Comparison of ENCODE assay signal across 22 cellular contexts in genomic region chr15:69150336-69150735, GRCh38. TPM values are rescaled to one million over a fixed set of nuclear protein-coding genes. Genes with fewer than 3 reads are reported as not detected.
DNase-seq lines count a peak whose midpoint lies in the region; ATAC-seq and TF ChIP-seq lines count a peak whose summit lies in the region.
"Had no signal": no experiment of that assay in that cellular context is flagged by ENCODE, and none has a peak within 500 bp of the region (broad histone marks: within the 10 kb centered on the region; RNA-seq: fewer than 3 reads in every experiment).

No MANE protein-coding gene starts in this region.

- H3K4me3 Mint-ChIP-seq in activated naive CD4-positive, alpha-beta T cell treated with anti-CD3 and anti-CD28 coated beads, Interleukin-2, amount 50 U/mL, for 24 hours, result no peak overlapping the region
- H3K4me3 Mint-ChIP-seq in glutamatergic neuron (ENCODE audit: unreplicated experiment), result no peak overlapping the region
- no peak overlapping the region for H3K4me3 Mint-ChIP-seq in immature natural killer cell
- no peak overlapping the region for H3K4me3 Mint-ChIP-seq in CD4-positive, alpha-beta memory T cell
- H3K4me3 Mint-ChIP-seq: CD14-positive monocyte; CD4-positive, alpha-beta T cell; GM23338 had no signal

- H3K9me3 Mint-ChIP-seq in activated naive CD4-positive, alpha-beta T cell treated with anti-CD3 and anti-CD28 coated beads, Interleukin-2, amount 50 U/mL, for 24 hours, result no peaks in the 10 kb centered on the region
- H3K9me3 Mint-ChIP-seq in activated naive CD4-positive, alpha-beta T cell treated with anti-CD3 and anti-CD28 coated beads, Interleukin-2, amount 50 U/mL, for 72 hours, result no peaks in the 10 kb centered on the region
- H3K9me3 Mint-ChIP-seq in glutamatergic neuron (ENCODE audit: unreplicated experiment), result peaks cover 6% of the 10 kb centered on the region
- H3K9me3 Mint-ChIP-seq in immature natural killer cell, result peaks cover 0 to 5% (median 0%) of the 10 kb centered on the region in 6 donors
- peaks cover 0 to 4% (median 0%) of the 10 kb centered on the region in 8 donors for H3K9me3 Mint-ChIP-seq in CD4-positive, alpha-beta memory T cell
- H3K9me3 Mint-ChIP-seq: CD4-positive, alpha-beta T cell; GM23338 had no signal

- TF ChIP-seq CTCF in HEK293 (tag by site-specific recombination; IDR thresholded peaks at IDR 0.05) (no peak), glutamatergic neuron (IDR thresholded peaks at IDR 0.05; ENCODE audit: partially characterized antibody, unreplicated experiment) (no peak)

- H3K27me3 ChIP-seq in MG63, result peaks cover 16% of the 10 kb centered on the region
- no peaks in the 10 kb centered on the region for H3K27me3 ChIP-seq in CD4-positive, alpha-beta memory T cell (ENCODE audit: insufficient read depth, low read length)
- H3K27me3 ChIP-seq: BE2C; BLaER1 treated with 17β-estradiol and CSF1 and Interleukin-3, amounts not matched to agents 10 nM and 100 nM had no signal

- H3K27me3 Mint-ChIP-seq in activated naive CD4-positive, alpha-beta T cell treated with anti-CD3 and anti-CD28 coated beads, Interleukin-2, amount 50 U/mL, for 24 hours, result peaks cover 42% of the 10 kb centered on the region
- peaks cover 1% of the 10 kb centered on the region for H3K27me3 Mint-ChIP-seq in glutamatergic neuron (ENCODE audit: unreplicated experiment)
- H3K27me3 Mint-ChIP-seq in immature natural killer cell (ENCODE audit: low read depth in 3 of 3), result peaks cover 8 to 20% (median 9%) of the 10 kb centered on the region in 3 donors
- H3K27me3 Mint-ChIP-seq in CD4-positive, alpha-beta memory T cell, result peaks cover 40 to 55% of the 10 kb centered on the region in 2 donors

- CTCF ChIA-PET in HEK293 (lab: Yijun Ruan, JAX), result interaction anchor here (0.8 kb wide), 1 partner anchor 91 kb away, joined by 3 read pairs; no protein-coding TSS in a partner anchor
- CTCF ChIA-PET in CD4-positive, alpha-beta memory T cell (lab: Charles Lee; ENCODE audit: partially characterized antibody), result no interaction called here

- no peak for DNase-seq in activated naive CD4-positive, alpha-beta T cell treated with anti-CD3 and anti-CD28 coated beads, Interleukin-2, amount 50 U/mL, for 72 hours (ENCODE audit: low spot score in 2 of 2)
- DNase-seq in glutamatergic neuron, result no peak
- DNase-seq in myocyte (ENCODE audit: low read depth), result peak; percentile 36
- DNase-seq in immature natural killer cell, result no peak
- no peak for DNase-seq in MG63
- DNase-seq in CD4-positive, alpha-beta memory T cell, result no peak
- DNase-seq: AML-193; BE2C; Calu3; CD4-positive, alpha-beta T cell; COR-L47; DMS153; DND-41; GDM1; HCEC 1CT had no signal

- H3K4me1 ChIP-seq in HEK293 (ENCODE audit: control insufficient read depth, insufficient read depth, low read length), result peaks cover 10% of the 10 kb centered on the region
- no peaks in the 10 kb centered on the region for H3K4me1 ChIP-seq in CD4-positive, alpha-beta memory T cell (ENCODE audit: insufficient read depth, low read length)

- POLR2A ChIA-PET in HEK293 (lab: Yijun Ruan, JAX), result no interaction called here
- POLR2A ChIA-PET in CD4-positive, alpha-beta memory T cell (lab: Charles Lee; ENCODE audit: partially characterized antibody), result no interaction called here

- no peaks in the 10 kb centered on the region for H3K36me3 ChIP-seq in HEK293 (ENCODE audit: control insufficient read depth in 2 of 2, insufficient read depth in 1 of 2, low read length in 2 of 2)
- H3K36me3 ChIP-seq in MG63, result no peaks in the 10 kb centered on the region
- H3K36me3 ChIP-seq in CD4-positive, alpha-beta memory T cell (ENCODE audit: insufficient read depth, low read length), result no peaks in the 10 kb centered on the region
- H3K36me3 ChIP-seq: BE2C; BLaER1 treated with 17β-estradiol and CSF1 and Interleukin-3, amounts not matched to agents 10 nM and 100 nM had no signal

- no peak overlapping the region for H3K27ac ChIP-seq in HEK293 (ENCODE audit: extremely low read depth, low read depth, low read length)
- no peak overlapping the region for H3K27ac ChIP-seq in CD4-positive, alpha-beta memory T cell (ENCODE audit: low read depth, low read length)
- H3K27ac ChIP-seq: 22Rv1; BLaER1 treated with 17β-estradiol and CSF1 and Interleukin-3, amounts not matched to agents 10 nM and 100 nM had no signal

- no peak overlapping the region for H3K4me3 ChIP-seq in HEK293 (ENCODE audit: low read depth, low read length)
- H3K4me3 ChIP-seq in MG63, result no peak overlapping the region
- H3K4me3 ChIP-seq in CD4-positive, alpha-beta memory T cell (ENCODE audit: low read length in 2 of 2), result no peak overlapping the region
- H3K4me3 ChIP-seq: BLaER1 treated with 17β-estradiol and CSF1 and Interleukin-3, amounts not matched to agents 10 nM and 100 nM; GM12878; GM23338 had no signal

- H3K9me3 ChIP-seq in HEK293 (ENCODE audit: control insufficient read depth, insufficient read depth, low read depth, low read length) (no peaks in the 10 kb centered on the region), MG63 (no peaks in the 10 kb centered on the region)
- no peaks in the 10 kb centered on the region for H3K9me3 ChIP-seq in CD4-positive, alpha-beta memory T cell (ENCODE audit: control insufficient read depth in 1 of 2, low read length in 2 of 2)
- H3K9me3 ChIP-seq: BE2C; BLaER1 treated with 17β-estradiol and CSF1 and Interleukin-3, amounts not matched to agents 10 nM and 100 nM had no signal

- no peak for ATAC-seq in activated naive CD4-positive, alpha-beta T cell treated with anti-CD3 and anti-CD28 coated beads, Interleukin-2, amount 50 U/mL, for 72 hours
- ATAC-seq: GM12878, GM23338 had no signal

- intact Hi-C loops in CD4-positive, alpha-beta memory T cell (cut with micrococcal nuclease), result no loop called here

- peak overlapping the region; percentile 75 for H3K27ac Mint-ChIP-seq in activated naive CD4-positive, alpha-beta T cell treated with anti-CD3 and anti-CD28 coated beads, Interleukin-2, amount 50 U/mL, for 24 hours
- H3K27ac Mint-ChIP-seq in activated naive CD4-positive, alpha-beta T cell treated with anti-CD3 and anti-CD28 coated beads, Interleukin-2, amount 50 U/mL, for 72 hours, result no peak overlapping the region
- H3K27ac Mint-ChIP-seq in glutamatergic neuron (ENCODE audit: unreplicated experiment), result peak overlapping the region; percentile 59
- H3K27ac Mint-ChIP-seq in immature natural killer cell, result no peak overlapping the region
- H3K27ac Mint-ChIP-seq in CD4-positive, alpha-beta memory T cell, result no peak overlapping the region
- H3K27ac Mint-ChIP-seq: CD14-positive monocyte; CD4-positive, alpha-beta T cell; GM23338 had no signal

- no peaks in the 10 kb centered on the region for H3K4me1 Mint-ChIP-seq in activated naive CD4-positive, alpha-beta T cell treated with anti-CD3 and anti-CD28 coated beads, Interleukin-2, amount 50 U/mL, for 24 hours
- H3K4me1 Mint-ChIP-seq in glutamatergic neuron (ENCODE audit: low read depth, unreplicated experiment), result peaks cover 17% of the 10 kb centered on the region
- H3K4me1 Mint-ChIP-seq in immature natural killer cell, result no peaks in the 10 kb centered on the region
- no peaks in the 10 kb centered on the region for H3K4me1 Mint-ChIP-seq in CD4-positive, alpha-beta memory T cell

- H3K36me3 Mint-ChIP-seq in activated naive CD4-positive, alpha-beta T cell treated with anti-CD3 and anti-CD28 coated beads, Interleukin-2, amount 50 U/mL, for 24 hours, result no peaks in the 10 kb centered on the region
- H3K36me3 Mint-ChIP-seq in activated naive CD4-positive, alpha-beta T cell treated with anti-CD3 and anti-CD28 coated beads, Interleukin-2, amount 50 U/mL, for 72 hours, result no peaks in the 10 kb centered on the region
- no peaks in the 10 kb centered on the region for H3K36me3 Mint-ChIP-seq in glutamatergic neuron (ENCODE audit: unreplicated experiment)
- no peaks in the 10 kb centered on the region for H3K36me3 Mint-ChIP-seq in immature natural killer cell
- no peaks in the 10 kb centered on the region for H3K36me3 Mint-ChIP-seq in CD4-positive, alpha-beta memory T cell
- H3K36me3 Mint-ChIP-seq: CD14-positive monocyte had no signal

TF ChIP-seq in HEK293, 187 proteins besides CTCF, POLR2A, EP300 and RAD21:
- TF ChIP-seq HIC1 (tag by site-specific recombination; IDR thresholded peaks at IDR 0.05), result no peak
- no peak for TF ChIP-seq ZNF791 (tag by site-specific recombination; IDR thresholded peaks at IDR 0.05)
- peak; percentile 43; the same call in 1 of the 2 replicates for TF ChIP-seq SCRT2 (tag by site-specific recombination; IDR thresholded peaks at IDR 0.05)

RNA-seq across cellular contexts. Expression of gene GLCE, which starts 10.1 kb away (rescaled TPM):
- 1 to 10 TPM; 3.9 to 4.4 TPM for total RNA-seq in activated naive CD4-positive, alpha-beta T cell treated with anti-CD3 and anti-CD28 coated beads, Interleukin-2, amount 50 U/mL, for 72 hours
- total RNA-seq in glutamatergic neuron (ENCODE audit: unreplicated experiment), result 6.7 TPM
- 13.4 and 16.5 TPM in 2 replicates for total RNA-seq in myocyte
- 5.0 TPM for polyA plus RNA-seq in myocyte (2012)
- 1 to 10 TPM in 2 of 3 donors, not detected in 1; 4.2 TPM for polyA plus RNA-seq in immature natural killer cell
- total RNA-seq in MG63 (2014; rRNA removed; shearing (Covaris generic); ENCODE audit: low replicate concordance), result 12.2 and 21.4 TPM in 2 replicates
- total RNA-seq in CD4-positive, alpha-beta memory T cell, result 1 to 10 TPM; 7.2 TPM
- polyA plus RNA-seq in CD4-positive, alpha-beta memory T cell, result 1 to 10 TPM; 6.1 to 9.0 TPM

Comparison
In these comparisons a context has a peak if more than half of its experiments do, and no peak if none do; other contexts are left out.
1. H3K27ac Mint-ChIP-seq: peak in activated naive CD4-positive, alpha-beta T cell treated with anti-CD3 and anti-CD28 coated beads, Interleukin-2, amount 50 U/mL, for 24 hours (single experiment) and glutamatergic neuron (single experiment); none in activated naive CD4-positive, alpha-beta T cell treated with anti-CD3 and anti-CD28 coated beads, Interleukin-2, amount 50 U/mL, for 72 hours (0 of 2), immature natural killer cell (0 of 6) and CD4-positive, alpha-beta memory T cell (0 of 7).